Comparison of ENCODE assay signal across 31 cellular contexts in genomic region chrX:131066237-131066636, GRCh38. TPM values are rescaled to one million over a fixed set of nuclear protein-coding genes. Genes with fewer than 3 reads are reported as not detected.
"Had no signal": no experiment of that assay in that cellular context is flagged by ENCODE, and none has a peak within 500 bp of the region (broad histone marks: within the 10 kb centered on the region; RNA-seq: fewer than 3 reads in every experiment).

No MANE protein-coding gene starts in this region.

- H3K9me3 ChIP-seq: esophagus muscularis mucosa, heart right ventricle, lower lobe of right lung, mucosa of descending colon, ovary, prostate gland, testis, transverse colon had no signal

- H3K4me3 Mint-ChIP-seq: activated CD4-positive, alpha-beta memory T cell treated with anti-CD3 and anti-CD28 coated beads, Interleukin-2, amount 10 ng/mL, durations not matched to agents 7 days and 5 days; activated CD4-positive, alpha-beta T cell treated with anti-CD3 and anti-CD28 coated beads, Interleukin-2, amount 10 ng/mL, durations not matched to agents 7 days and 5 days; activated naive CD4-positive, alpha-beta T cell treated with anti-CD3 and anti-CD28 coated beads, Interleukin-2, amount 50 U/mL, for 24 hours; activated T-cell treated with anti-CD3 and anti-CD28 coated beads, Interleukin-2, amount 50 U/mL, for 24 hours; central memory CD8-positive, alpha-beta T cell; dendritic cell treated with granulocyte-macrophage colony-stimulating factor and Interleukin-4, amounts not matched to agents 40 ng/mL and 50 ng/mL, for 4 days; natural killer cell treated with Interleukin-12 subunit alpha and Interleukin-12 subunit beta and Interleukin-15 and Interleukin-18, amount 100 ng/mL, for 72 hours; WTC11 had no signal

- H3K36me3 ChIP-seq: esophagus muscularis mucosa, heart right ventricle, lower lobe of right lung, ovary, prostate gland, transverse colon had no signal

- H3K36me3 Mint-ChIP-seq: activated naive CD4-positive, alpha-beta T cell treated with anti-CD3 and anti-CD28 coated beads, Interleukin-2, amount 50 U/mL, for 24 hours; natural killer cell treated with Interleukin-12 subunit alpha and Interleukin-12 subunit beta and Interleukin-15 and Interleukin-18, amount 100 ng/mL, for 72 hours; WTC11 had no signal

- H3K9me3 Mint-ChIP-seq: activated CD4-positive, alpha-beta memory T cell treated with anti-CD3 and anti-CD28 coated beads, Interleukin-2, amount 10 ng/mL, durations not matched to agents 7 days and 5 days; activated CD4-positive, alpha-beta T cell treated with anti-CD3 and anti-CD28 coated beads, Interleukin-2, amount 10 ng/mL, durations not matched to agents 7 days and 5 days; activated naive CD4-positive, alpha-beta T cell treated with anti-CD3 and anti-CD28 coated beads, Interleukin-2, amount 50 U/mL, for 24 hours; activated T-cell treated with anti-CD3 and anti-CD28 coated beads, Interleukin-2, amount 50 U/mL, for 24 hours; central memory CD8-positive, alpha-beta T cell; dendritic cell treated with granulocyte-macrophage colony-stimulating factor and Interleukin-4, amounts not matched to agents 40 ng/mL and 50 ng/mL, for 4 days; natural killer cell treated with Interleukin-12 subunit alpha and Interleukin-12 subunit beta and Interleukin-15 and Interleukin-18, amount 100 ng/mL, for 72 hours; WTC11 had no signal

- H3K27ac ChIP-seq: esophagus muscularis mucosa, foreskin keratinocyte, heart right ventricle, lower lobe of right lung, ovary, prostate gland, skin epidermis, testis, transverse colon had no signal

- H3K4me1 ChIP-seq: esophagus muscularis mucosa, foreskin keratinocyte, heart right ventricle, lower lobe of right lung, prostate gland, testis, transverse colon had no signal

- H3K27me3 ChIP-seq: ovary, testis had no signal

- DNase-seq: activated CD4-positive, alpha-beta memory T cell treated with anti-CD3 and anti-CD28 coated beads, Interleukin-2, amount 10 ng/mL, durations not matched to agents 7 days and 5 days; activated CD4-positive, alpha-beta T cell treated with anti-CD3 and anti-CD28 coated beads for 1 hour; activated CD4-positive, alpha-beta T cell treated with anti-CD3 and anti-CD28 coated beads, Interleukin-2, amount 10 ng/mL, durations not matched to agents 7 days and 5 days; activated CD8-positive, alpha-beta memory T cell treated with anti-CD3 and anti-CD28 coated beads, Interleukin-2, amount 50 U/mL, for 48 hours; activated T-cell treated with anti-CD3 and anti-CD28 coated beads, Interleukin-2, amount 50 U/mL, for 24 hours; foreskin keratinocyte; heart right ventricle; lower lobe of right lung; mucosa of descending colon; ovary; retina; stimulated activated CD4-positive, alpha-beta T cell treated with anti-CD3 and anti-CD28 coated beads, Interleukin-12 subunit alpha, Interleukin-12 subunit beta, amount 100 ng/mL, for 4 hours; stimulated activated CD4-positive, alpha-beta T cell treated with anti-CD3 and anti-CD28 coated beads, Interleukin-4, amount 100 ng/mL, for 1 hour; stimulated activated naive CD8-positive, alpha-beta T cell treated with anti-CD3 and anti-CD28 coated beads, Interleukin-15, Interleukin-2, amounts not matched to agents 100 U/mL and 50 U/mL, for 24 hours; T-helper 2 cell; testis; transverse colon had no signal

- ATAC-seq: foreskin keratinocyte; heart right ventricle; left lobe of liver; lower lobe of right lung; mucosa of descending colon; natural killer cell treated with Interleukin-12 subunit alpha and Interleukin-12 subunit beta and Interleukin-15 and Interleukin-18, amount 100 ng/mL, for 72 hours; sciatic nerve; stimulated activated naive CD8-positive, alpha-beta T cell treated with anti-CD3 and anti-CD28 coated beads, Interleukin-15, Interleukin-2, amounts not matched to agents 100 U/mL and 50 U/mL, for 24 hours; WTC11 had no signal

- H3K4me3 ChIP-seq: esophagus muscularis mucosa, heart right ventricle, lower lobe of right lung, mucosa of descending colon, ovary, prostate gland, skin epidermis, testis, transverse colon had no signal

- H3K27ac Mint-ChIP-seq: activated CD4-positive, alpha-beta memory T cell treated with anti-CD3 and anti-CD28 coated beads, Interleukin-2, amount 10 ng/mL, durations not matched to agents 7 days and 5 days; activated CD4-positive, alpha-beta T cell treated with anti-CD3 and anti-CD28 coated beads, Interleukin-2, amount 10 ng/mL, durations not matched to agents 7 days and 5 days; activated naive CD4-positive, alpha-beta T cell treated with anti-CD3 and anti-CD28 coated beads, Interleukin-2, amount 50 U/mL, for 24 hours; activated T-cell treated with anti-CD3 and anti-CD28 coated beads, Interleukin-2, amount 50 U/mL, for 24 hours; dendritic cell treated with granulocyte-macrophage colony-stimulating factor and Interleukin-4, amounts not matched to agents 40 ng/mL and 50 ng/mL, for 4 days; natural killer cell treated with Interleukin-12 subunit alpha and Interleukin-12 subunit beta and Interleukin-15 and Interleukin-18, amount 100 ng/mL, for 72 hours; WTC11 had no signal

- H3K4me1 Mint-ChIP-seq: activated CD4-positive, alpha-beta memory T cell treated with anti-CD3 and anti-CD28 coated beads, Interleukin-2, amount 10 ng/mL, durations not matched to agents 7 days and 5 days; activated CD4-positive, alpha-beta T cell treated with anti-CD3 and anti-CD28 coated beads, Interleukin-2, amount 10 ng/mL, durations not matched to agents 7 days and 5 days; activated naive CD4-positive, alpha-beta T cell treated with anti-CD3 and anti-CD28 coated beads, Interleukin-2, amount 50 U/mL, for 24 hours; central memory CD8-positive, alpha-beta T cell had no signal

- FAIRE-seq: bronchial epithelial cell had no signal

RNA-seq across cellular contexts. Expression of gene ARHGAP36, which starts 8.1 kb away (rescaled TPM):
- total RNA-seq: activated CD4-positive, alpha-beta memory T cell treated with anti-CD3 and anti-CD28 coated beads, Interleukin-2, amount 10 ng/mL, durations not matched to agents 7 days and 5 days; activated CD4-positive, alpha-beta T cell treated with anti-CD3 and anti-CD28 coated beads, Interleukin-2, amount 10 ng/mL, durations not matched to agents 7 days and 5 days; bronchial epithelial cell; foreskin keratinocyte; heart right ventricle; kidney epithelial cell; left lobe of liver; lower lobe of right lung; mesenteric fat pad; myocyte; natural killer cell treated with Interleukin-12 subunit alpha and Interleukin-12 subunit beta and Interleukin-15 and Interleukin-18, amount 100 ng/mL, for 72 hours; sciatic nerve; transverse colon had no signal
- polyA plus RNA-seq: foreskin keratinocyte, heart right ventricle, ovary had no signal
